In genomic region chr5:167971706-167972105, GRCh38 we compare ENCODE assay signal across 40 cellular contexts.
"Had no signal": no experiment of that assay in that cellular context is flagged by ENCODE, and none has a peak within 500 bp of the region (broad histone marks: within the 10 kb centered on the region; RNA-seq: fewer than 3 reads in every experiment).

No MANE protein-coding gene starts in this region.

- H3K9me3 ChIP-seq: ascending aorta, body of pancreas, breast epithelium had no signal

- H3K4me3 ChIP-seq: ascending aorta, body of pancreas, breast epithelium had no signal

- H3K9me3 Mint-ChIP-seq: activated CD4-positive, alpha-beta memory T cell treated with anti-CD3 and anti-CD28 coated beads, Interleukin-2, amount 10 ng/mL, durations not matched to agents 7 days and 5 days; activated CD4-positive, alpha-beta T cell treated with anti-CD3 and anti-CD28 coated beads, Interleukin-2, amount 10 ng/mL, durations not matched to agents 7 days and 5 days; activated naive CD4-positive, alpha-beta T cell treated with anti-CD3 and anti-CD28 coated beads, Interleukin-2, amount 50 U/mL, for 24 hours; activated naive CD8-positive, alpha-beta T cell treated with anti-CD3 and anti-CD28 coated beads, Interleukin-2, amount 10 ng/mL, durations not matched to agents 7 days and 5 days; activated naive CD8-positive, alpha-beta T cell treated with anti-CD3 and anti-CD28 coated beads, Interleukin-2, amount 50 U/mL, for 24 hours; activated T-cell treated with anti-CD3 and anti-CD28 coated beads, Interleukin-2, amount 50 U/mL, for 24 hours; activated T-helper 2 cell treated with anti-CD3 and anti-CD28 coated beads, Interferon-gamma antibody, Interleukin-2, Interleukin-4, amounts not matched to agents 10 μg/mL and 5 μg/mL and 100 μg/mL, durations not matched to agents 14 hours and 24 hours and 36 hours; T-helper 1 cell treated with Interleukin-12 subunit alpha and Interleukin-12 subunit beta and Interleukin-4 antibody, amounts not matched to agents 30 μg/mL and 1 μg/mL, for 36 hours; T-helper 2 cell treated with Interferon-gamma antibody and Interleukin-4, amounts not matched to agents 5 μg/mL and 100 μg/mL, for 36 hours had no signal

- H3K4me1 ChIP-seq: ascending aorta, body of pancreas, breast epithelium had no signal

- ATAC-seq: activated CD4-positive, alpha-beta T cell treated with anti-CD3 and anti-CD28 coated beads for 36 hours; activated CD4-positive, CD25-positive, alpha-beta regulatory T cell treated with anti-CD3 and anti-CD28 coated beads, Interleukin-2, amount 50 U/mL, for 24 hours; activated CD8-positive, alpha-beta memory T cell treated with anti-CD3 and anti-CD28 coated beads, Interleukin-2, amount 10 ng/mL, durations not matched to agents 7 days and 5 days; activated CD8-positive, alpha-beta T cell treated with anti-CD3 and anti-CD28 coated beads, Interleukin-2, amount 10 ng/mL, durations not matched to agents 7 days and 5 days; activated naive CD8-positive, alpha-beta T cell treated with anti-CD3 and anti-CD28 coated beads, Interleukin-2, amount 50 U/mL, for 24 hours; body of pancreas; WTC11 had no signal

- H3K27me3 Mint-ChIP-seq: activated CD4-positive, alpha-beta memory T cell treated with anti-CD3 and anti-CD28 coated beads, Interleukin-2, amount 10 ng/mL, durations not matched to agents 7 days and 5 days; activated CD4-positive, alpha-beta T cell treated with anti-CD3 and anti-CD28 coated beads for 36 hours; activated CD4-positive, alpha-beta T cell treated with anti-CD3 and anti-CD28 coated beads, Interleukin-2, amount 10 ng/mL, durations not matched to agents 7 days and 5 days; activated CD8-positive, alpha-beta memory T cell treated with anti-CD3 and anti-CD28 coated beads, Interleukin-2, amount 10 ng/mL, durations not matched to agents 7 days and 5 days; activated naive CD4-positive, alpha-beta T cell treated with anti-CD3 and anti-CD28 coated beads, Interleukin-2, amount 10 ng/mL, durations not matched to agents 7 days and 5 days; activated naive CD4-positive, alpha-beta T cell treated with anti-CD3 and anti-CD28 coated beads, Interleukin-2, amount 50 U/mL, for 24 hours; activated naive CD8-positive, alpha-beta T cell; activated naive CD8-positive, alpha-beta T cell treated with anti-CD3 and anti-CD28 coated beads, Interleukin-2, amount 50 U/mL, for 24 hours had no signal

- H3K27me3 ChIP-seq: ascending aorta, body of pancreas, brain microvascular endothelial cell, breast epithelium had no signal

- H3K36me3 Mint-ChIP-seq: activated CD8-positive, alpha-beta memory T cell treated with anti-CD3 and anti-CD28 coated beads, Interleukin-2, amount 10 ng/mL, durations not matched to agents 7 days and 5 days; activated naive CD4-positive, alpha-beta T cell treated with anti-CD3 and anti-CD28 coated beads, Interleukin-2, amount 10 ng/mL, durations not matched to agents 7 days and 5 days; activated naive CD4-positive, alpha-beta T cell treated with anti-CD3 and anti-CD28 coated beads, Interleukin-2, amount 50 U/mL, for 24 hours; activated naive CD8-positive, alpha-beta T cell; activated naive CD8-positive, alpha-beta T cell treated with anti-CD3 and anti-CD28 coated beads, Interleukin-2, amount 10 ng/mL, durations not matched to agents 7 days and 5 days; WTC11 had no signal

- H3K36me3 ChIP-seq: ascending aorta, brain microvascular endothelial cell, breast epithelium, WERI-Rb-1 had no signal

- DNase-seq: activated CD4-positive, alpha-beta memory T cell treated with anti-CD3 and anti-CD28 coated beads, Interleukin-2, amount 10 ng/mL, durations not matched to agents 7 days and 5 days; activated CD4-positive, alpha-beta T cell treated with anti-CD3 and anti-CD28 coated beads for 1 hour; activated CD4-positive, alpha-beta T cell treated with anti-CD3 and anti-CD28 coated beads for 36 hours; activated CD4-positive, alpha-beta T cell treated with anti-CD3 and anti-CD28 coated beads for 48 hours; activated CD4-positive, alpha-beta T cell treated with anti-CD3 and anti-CD28 coated beads, Interleukin-2, amount 10 ng/mL, durations not matched to agents 7 days and 5 days; activated CD4-positive, alpha-beta T cell treated with anti-CD3 and anti-CD28 coated beads, Interleukin-2, amount 50 U/mL, for 48 hours; activated CD4-positive, CD25-positive, alpha-beta regulatory T cell; activated CD8-positive, alpha-beta memory T cell treated with anti-CD3 and anti-CD28 coated beads for 24 hours; activated CD8-positive, alpha-beta memory T cell treated with anti-CD3 and anti-CD28 coated beads, Interleukin-2, amount 10 ng/mL, durations not matched to agents 7 days and 5 days; activated CD8-positive, alpha-beta memory T cell treated with anti-CD3 and anti-CD28 coated beads, Interleukin-2, amount 50 U/mL, for 48 hours; activated CD8-positive, alpha-beta T cell treated with anti-CD3 and anti-CD28 coated beads, Interleukin-2, amount 10 ng/mL, durations not matched to agents 7 days and 5 days; activated effector memory CD4-positive, alpha-beta T cell treated with Interleukin-2 at 50 U/mL for 16 hours; activated gamma-delta T cell; activated naive CD4-positive, alpha-beta T cell treated with anti-CD3 and anti-CD28 coated beads, Interleukin-2, amount 10 ng/mL, durations not matched to agents 7 days and 5 days; activated naive CD4-positive, alpha-beta T cell treated with Interleukin-2 at 50 U/mL for 16 hours; activated naive CD8-positive, alpha-beta T cell treated with anti-CD3 and anti-CD28 coated beads, Interleukin-2, amount 10 ng/mL, durations not matched to agents 7 days and 5 days; activated naive CD8-positive, alpha-beta T cell treated with anti-CD3 and anti-CD28 coated beads, Interleukin-2, amount 50 U/mL, for 24 hours; activated T-cell treated with anti-CD3 and anti-CD28 coated beads, Interleukin-2, amount 50 U/mL, for 24 hours; activated T-cell treated with anti-CD3 and anti-CD28 coated beads, Interleukin-2, amount 50 U/mL, for 48 hours; amygdala; anterior cingulate cortex; body of pancreas; brain microvascular endothelial cell; caudate nucleus; cerebellar nuclear complex; T-helper 1 cell; T-helper 2 cell; T-helper 9 cell; WERI-Rb-1 had no signal

- FAIRE-seq: TTC549 had no signal

- H3K4me1 Mint-ChIP-seq: activated CD4-positive, alpha-beta memory T cell treated with anti-CD3 and anti-CD28 coated beads, Interleukin-2, amount 10 ng/mL, durations not matched to agents 7 days and 5 days; activated CD4-positive, alpha-beta T cell treated with anti-CD3 and anti-CD28 coated beads for 36 hours; activated CD4-positive, alpha-beta T cell treated with anti-CD3 and anti-CD28 coated beads, Interleukin-2, amount 10 ng/mL, durations not matched to agents 7 days and 5 days; activated CD8-positive, alpha-beta memory T cell treated with anti-CD3 and anti-CD28 coated beads, Interleukin-2, amount 10 ng/mL, durations not matched to agents 7 days and 5 days; activated naive CD4-positive, alpha-beta T cell treated with anti-CD3 and anti-CD28 coated beads, Interleukin-2, amount 10 ng/mL, durations not matched to agents 7 days and 5 days; activated naive CD4-positive, alpha-beta T cell treated with anti-CD3 and anti-CD28 coated beads, Interleukin-2, amount 50 U/mL, for 24 hours; activated naive CD8-positive, alpha-beta T cell treated with anti-CD3 and anti-CD28 coated beads, Interleukin-2, amount 10 ng/mL, durations not matched to agents 7 days and 5 days; activated naive CD8-positive, alpha-beta T cell treated with anti-CD3 and anti-CD28 coated beads, Interleukin-2, amount 50 U/mL, for 24 hours; central memory CD8-positive, alpha-beta T cell had no signal

- H3K27ac ChIP-seq: ascending aorta, body of pancreas, brain microvascular endothelial cell, breast epithelium, WERI-Rb-1 had no signal

- H3K4me3 Mint-ChIP-seq: activated CD4-positive, alpha-beta memory T cell treated with anti-CD3 and anti-CD28 coated beads, Interleukin-2, amount 10 ng/mL, durations not matched to agents 7 days and 5 days; activated CD4-positive, alpha-beta T cell treated with anti-CD3 and anti-CD28 coated beads for 36 hours; activated CD4-positive, alpha-beta T cell treated with anti-CD3 and anti-CD28 coated beads, Interleukin-2, amount 10 ng/mL, durations not matched to agents 7 days and 5 days; activated CD8-positive, alpha-beta memory T cell treated with anti-CD3 and anti-CD28 coated beads, Interleukin-2, amount 10 ng/mL, durations not matched to agents 7 days and 5 days; activated CD8-positive, alpha-beta T cell treated with anti-CD3 and anti-CD28 coated beads, Interleukin-2, amount 10 ng/mL, durations not matched to agents 7 days and 5 days; activated naive CD4-positive, alpha-beta T cell treated with anti-CD3 and anti-CD28 coated beads, Interleukin-2, amount 10 ng/mL, durations not matched to agents 7 days and 5 days; activated naive CD4-positive, alpha-beta T cell treated with anti-CD3 and anti-CD28 coated beads, Interleukin-2, amount 50 U/mL, for 24 hours; activated naive CD8-positive, alpha-beta T cell; activated naive CD8-positive, alpha-beta T cell treated with anti-CD3 and anti-CD28 coated beads, Interleukin-2, amount 10 ng/mL, durations not matched to agents 7 days and 5 days; activated naive CD8-positive, alpha-beta T cell treated with anti-CD3 and anti-CD28 coated beads, Interleukin-2, amount 50 U/mL, for 24 hours; activated T-cell treated with anti-CD3 and anti-CD28 coated beads, Interleukin-2, amount 50 U/mL, for 24 hours; central memory CD8-positive, alpha-beta T cell; T-helper 1 cell treated with Interleukin-12 subunit alpha and Interleukin-12 subunit beta and Interleukin-4 antibody, amounts not matched to agents 30 μg/mL and 1 μg/mL, for 36 hours; T-helper 2 cell treated with Interferon-gamma antibody and Interleukin-4, amounts not matched to agents 5 μg/mL and 100 μg/mL, for 36 hours; WTC11 had no signal

- H3K27ac Mint-ChIP-seq: activated CD4-positive, alpha-beta memory T cell treated with anti-CD3 and anti-CD28 coated beads, Interleukin-2, amount 10 ng/mL, durations not matched to agents 7 days and 5 days; activated CD4-positive, alpha-beta T cell treated with anti-CD3 and anti-CD28 coated beads for 36 hours; activated CD4-positive, alpha-beta T cell treated with anti-CD3 and anti-CD28 coated beads, Interleukin-2, amount 10 ng/mL, durations not matched to agents 7 days and 5 days; activated CD8-positive, alpha-beta memory T cell treated with anti-CD3 and anti-CD28 coated beads, Interleukin-2, amount 10 ng/mL, durations not matched to agents 7 days and 5 days; activated CD8-positive, alpha-beta T cell treated with anti-CD3 and anti-CD28 coated beads, Interleukin-2, amount 10 ng/mL, durations not matched to agents 7 days and 5 days; activated naive CD4-positive, alpha-beta T cell treated with anti-CD3 and anti-CD28 coated beads, Interleukin-2, amount 10 ng/mL, durations not matched to agents 7 days and 5 days; activated naive CD4-positive, alpha-beta T cell treated with anti-CD3 and anti-CD28 coated beads, Interleukin-2, amount 50 U/mL, for 24 hours; activated naive CD8-positive, alpha-beta T cell; activated naive CD8-positive, alpha-beta T cell treated with anti-CD3 and anti-CD28 coated beads, Interleukin-2, amount 10 ng/mL, durations not matched to agents 7 days and 5 days; activated naive CD8-positive, alpha-beta T cell treated with anti-CD3 and anti-CD28 coated beads, Interleukin-2, amount 50 U/mL, for 24 hours; activated T-cell treated with anti-CD3 and anti-CD28 coated beads, Interleukin-2, amount 50 U/mL, for 24 hours; activated T-helper 2 cell treated with anti-CD3 and anti-CD28 coated beads, Interferon-gamma antibody, Interleukin-2, Interleukin-4, amounts not matched to agents 10 μg/mL and 5 μg/mL and 100 μg/mL, durations not matched to agents 14 hours and 24 hours and 36 hours; T-helper 1 cell treated with Interleukin-12 subunit alpha and Interleukin-12 subunit beta and Interleukin-4 antibody, amounts not matched to agents 30 μg/mL and 1 μg/mL, for 36 hours; T-helper 2 cell treated with Interferon-gamma antibody and Interleukin-4, amounts not matched to agents 5 μg/mL and 100 μg/mL, for 36 hours; WTC11 had no signal
